In the genomic region with DNA sequence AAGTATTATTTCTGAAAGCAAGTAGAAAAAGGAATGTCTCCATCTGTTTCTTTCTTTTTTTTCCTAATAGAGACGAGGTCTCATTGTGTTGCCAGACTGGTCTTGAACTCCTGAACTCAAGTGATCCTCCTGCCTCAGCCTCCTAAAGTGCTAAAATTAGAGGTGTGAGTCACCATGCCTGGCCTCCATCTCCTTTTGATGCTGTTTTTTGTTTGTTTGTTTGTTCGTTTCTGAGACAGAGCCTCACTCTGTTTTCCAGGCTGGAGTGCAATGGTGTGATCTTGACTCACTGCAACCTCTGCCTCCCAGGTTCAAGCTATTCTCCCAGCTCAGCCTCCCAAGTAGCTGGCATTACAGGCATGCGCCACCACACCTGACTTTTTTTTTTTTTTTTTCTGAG, we compare ENCODE assay signal across 8 cellular contexts.
"Had no signal": no experiment of that assay in that cellular context is flagged by ENCODE, and none has a peak within 500 bp of the region (broad histone marks: within the 10 kb centered on the region; RNA-seq: fewer than 3 reads in every experiment).

No MANE protein-coding gene starts in this region.

- H2AFZ ChIP-seq: GM23338 had no signal

- DNase-seq: H9, HCEC 1CT, IMR-90, KBM-7 had no signal

- H3K4me3 Mint-ChIP-seq: GM23338, H9 had no signal

- H3K4me1 Mint-ChIP-seq: GM23338, H9 had no signal

- H3K9me3 Mint-ChIP-seq: GM23338, H9 had no signal

- ATAC-seq: GM23338 had no signal

- FAIRE-seq: H1, H54, HTR-8/SVneo had no signal

- H3K27ac Mint-ChIP-seq: GM23338, H9 had no signal

- H3K4me2 ChIP-seq: GM23338 had no signal

- H3K4me3 ChIP-seq: GM23338 had no signal
